In genomic region chr14:22837059-22837749, GRCh38 we compare ENCODE assay signal across 8 cellular contexts. TPM values are rescaled to one million over a fixed set of nuclear protein-coding genes. Genes with fewer than 3 reads are reported as not detected.
DNase-seq lines count a peak whose midpoint lies in the region; ATAC-seq, FAIRE-seq and TF ChIP-seq lines count a peak whose summit lies in the region.

No MANE protein-coding gene starts in this region.

- H3K27ac Mint-ChIP-seq in IgD-negative memory B cell, result no peak overlapping the region
- peak overlapping the region; percentile 86 to 98 (median 98) for H3K27ac Mint-ChIP-seq in brain
- peak overlapping the region; percentile 91 for H3K27ac Mint-ChIP-seq in stimulated activated naive B cell treated with anti-CD40 and anti-IgM and Interleukin-4, amounts not matched to agents 10 μg/mL and 1 μg/mL and 100 μg/mL, for 72 hours

- H3K4me3 Mint-ChIP-seq in IgD-negative memory B cell (peak overlapping the region; percentile 52 to 96 (median 71)), brain (peak overlapping the region; percentile 88 to 97 (median 97))
- H3K4me3 Mint-ChIP-seq in stimulated activated naive B cell treated with anti-CD40 and anti-IgM and Interleukin-4, amounts not matched to agents 10 μg/mL and 1 μg/mL and 100 μg/mL, for 72 hours, result peak overlapping the region; percentile 96 to 99

- peak overlapping the region; percentile 38 to 89 (median 66) for H3K27ac ChIP-seq in BLaER1 treated with 17β-estradiol and CSF1 and Interleukin-3, amounts not matched to agents 10 nM and 100 nM
- H3K27ac ChIP-seq in kidney (ENCODE audit: low read depth in 2 of 2, low read length in 2 of 2), result peak overlapping the region; percentile 85 to 92

- FAIRE-seq in kidney (lab: Jason Lieb, UNC), result no peak

- H3K4me1 ChIP-seq in BLaER1 treated with 17β-estradiol and CSF1 and Interleukin-3, amounts not matched to agents 10 nM and 100 nM, result peaks cover 30 to 60% (median 42%) of the 10 kb centered on the region in 10 experiments
- H3K4me1 ChIP-seq in kidney (ENCODE audit: control insufficient read depth in 1 of 2, insufficient read depth in 1 of 2, low read depth in 1 of 2, low read length in 2 of 2), result peaks cover 0 to 3% of the 10 kb centered on the region in 2 donors

- DNase-seq in kidney (peak; percentile 84), NCI-H1092 treated with DMSO at 0.1 percent for 48 hours (lab: John Stamatoyannopoulos, UW) (no peak), H4 (ENCODE audit: low spot score) (no peak)
- DNase-seq in stimulated activated naive B cell treated with anti-CD40 and anti-IgM and Interleukin-4, amounts not matched to agents 10 μg/mL and 1 μg/mL and 100 μg/mL, for 72 hours, result peak; percentile 17

- H3K36me3 ChIP-seq in BLaER1 treated with 17β-estradiol and CSF1 and Interleukin-3, amounts not matched to agents 10 nM and 100 nM, result peaks cover 30 to 66% (median 34%) of the 10 kb centered on the region in 11 experiments
- H3K36me3 ChIP-seq in kidney (ENCODE audit: control insufficient read depth in 1 of 2, insufficient read depth in 2 of 2, low read length in 2 of 2), result peaks cover 12 to 20% of the 10 kb centered on the region in 2 donors

- peak; percentile 61 to 70 for ATAC-seq in stimulated activated naive B cell treated with anti-CD40 and anti-IgM and Interleukin-4, amounts not matched to agents 10 μg/mL and 1 μg/mL and 100 μg/mL, for 72 hours (replicated peaks)
- no peak for ATAC-seq in HG03442 (IDR thresholded peaks at IDR 0.05; ENCODE audit: unreplicated experiment)

- peaks cover 0 to 46% (median 10%) of the 10 kb centered on the region in 11 experiments; a peak in 8 of 22 replicates for H4K20me1 ChIP-seq in BLaER1 treated with 17β-estradiol and CSF1 and Interleukin-3, amounts not matched to agents 10 nM and 100 nM

- no peaks in the 10 kb centered on the region for H3K9me3 ChIP-seq in BLaER1 treated with 17β-estradiol and CSF1 and Interleukin-3, amounts not matched to agents 10 nM and 100 nM (replicated peaks in 1 of 11)
- H3K9me3 ChIP-seq in kidney (ENCODE audit: control insufficient read depth in 1 of 2, low read length in 2 of 2), result no peaks in the 10 kb centered on the region

- intact Hi-C loops in kidney (cut with DNase I), result no loop called here

- peaks cover 18% of the 10 kb centered on the region for H3K27me3 Mint-ChIP-seq in IgD-negative memory B cell
- peaks cover 36% of the 10 kb centered on the region for H3K27me3 Mint-ChIP-seq in brain
- H3K27me3 Mint-ChIP-seq in stimulated activated naive B cell treated with anti-CD40 and anti-IgM and Interleukin-4, amounts not matched to agents 10 μg/mL and 1 μg/mL and 100 μg/mL, for 72 hours, result peaks cover 9 to 20% of the 10 kb centered on the region in 2 donors

- peak overlapping the region; percentile 53 to 97 (median 64) for H3K4me3 ChIP-seq in BLaER1 treated with 17β-estradiol and CSF1 and Interleukin-3, amounts not matched to agents 10 nM and 100 nM
- peak overlapping the region; percentile 85 to 88 for H3K4me3 ChIP-seq in kidney (ENCODE audit: low read length in 2 of 2)

- H3K9ac ChIP-seq in BLaER1 treated with 17β-estradiol and CSF1 and Interleukin-3, amounts not matched to agents 10 nM and 100 nM, result peak overlapping the region; percentile 66 to 95 (median 75)
- H3K9ac ChIP-seq in kidney (ENCODE audit: low read length in 2 of 2), result peak overlapping the region; percentile 86 to 94

- H3K4me1 Mint-ChIP-seq in IgD-negative memory B cell, result peaks cover 0 to 3% (median 3%) of the 10 kb centered on the region in 3 donors
- H3K4me1 Mint-ChIP-seq in brain, result peaks cover 23% of the 10 kb centered on the region
- peaks cover 15 to 33% of the 10 kb centered on the region in 2 donors for H3K4me1 Mint-ChIP-seq in stimulated activated naive B cell treated with anti-CD40 and anti-IgM and Interleukin-4, amounts not matched to agents 10 μg/mL and 1 μg/mL and 100 μg/mL, for 72 hours

- H3K4me2 ChIP-seq in BLaER1 treated with 17β-estradiol and CSF1 and Interleukin-3, amounts not matched to agents 10 nM and 100 nM, result peak overlapping the region; percentile 75 to 98 (median 84)

- TF ChIP-seq CTCF in brain (conservative IDR thresholded peaks at IDR 0.05), result no peak
- no peak for TF ChIP-seq CTCF in kidney (IDR thresholded peaks at IDR 0.05; ENCODE audit: borderline replicate concordance, extremely low read depth, insufficient read depth)

- no peaks in the 10 kb centered on the region for H3K36me3 Mint-ChIP-seq in IgD-negative memory B cell
- H3K36me3 Mint-ChIP-seq in brain, result peaks cover 30% of the 10 kb centered on the region
- H3K36me3 Mint-ChIP-seq in stimulated activated naive B cell treated with anti-CD40 and anti-IgM and Interleukin-4, amounts not matched to agents 10 μg/mL and 1 μg/mL and 100 μg/mL, for 72 hours, result peaks cover 12 to 33% of the 10 kb centered on the region in 2 donors

- peaks cover 0 to 68% (median 60%) of the 10 kb centered on the region in 11 experiments; a peak in 19 of 22 replicates for H3K27me3 ChIP-seq in BLaER1 treated with 17β-estradiol and CSF1 and Interleukin-3, amounts not matched to agents 10 nM and 100 nM

- no peaks in the 10 kb centered on the region for H3K9me3 Mint-ChIP-seq in IgD-negative memory B cell
- H3K9me3 Mint-ChIP-seq in brain, result no peaks in the 10 kb centered on the region
- H3K9me3 Mint-ChIP-seq in stimulated activated naive B cell treated with anti-CD40 and anti-IgM and Interleukin-4, amounts not matched to agents 10 μg/mL and 1 μg/mL and 100 μg/mL, for 72 hours, result no peaks in the 10 kb centered on the region

RNA-seq across cellular contexts. Expression of gene MMP14, which starts 0.8 kb away (rescaled TPM):
- polyA plus RNA-seq in IgD-negative memory B cell (not detected), brain (ENCODE audit: insufficient read depth, low read depth, low replicate concordance) (59.7 TPM), kidney (ENCODE audit: insufficient read depth, low read depth, low replicate concordance) (30.1 TPM)
- total RNA-seq in kidney, result 108 TPM
- 268 and 298 TPM in 2 replicates for total RNA-seq in H4 (2014; rRNA removed; shearing (Covaris generic))

RNA-seq across cellular contexts. Expression of gene MRPL52, which starts 7.5 kb away (rescaled TPM):
- polyA plus RNA-seq in IgD-negative memory B cell (200 TPM), brain (ENCODE audit: insufficient read depth, low read depth, low replicate concordance) (160 TPM), kidney (ENCODE audit: insufficient read depth, low read depth, low replicate concordance) (255 TPM)
- total RNA-seq in kidney, result 74.3 TPM
- total RNA-seq in H4 (2014; rRNA removed; shearing (Covaris generic)), result 130 and 189 TPM in 2 replicates

RNA-seq across cellular contexts. Expression of gene SLC7A7, which starts 22.0 kb away (rescaled TPM):
- polyA plus RNA-seq in IgD-negative memory B cell (24.0 TPM), brain (ENCODE audit: insufficient read depth, low read depth, low replicate concordance) (2.7 TPM), kidney (ENCODE audit: insufficient read depth, low read depth, low replicate concordance) (235 TPM)
- 26.6 TPM for total RNA-seq in kidney
- total RNA-seq in H4 (2014; rRNA removed; shearing (Covaris generic)), result 13.6 and 13.9 TPM in 2 replicates

RNA-seq across cellular contexts. Expression of gene LRP10, which starts 34.3 kb away (rescaled TPM):
- polyA plus RNA-seq in IgD-negative memory B cell (113 TPM), brain (ENCODE audit: insufficient read depth, low read depth, low replicate concordance) (51.6 TPM), kidney (ENCODE audit: insufficient read depth, low read depth, low replicate concordance) (74.7 TPM)
- 207 TPM for total RNA-seq in kidney
- total RNA-seq in H4 (2014; rRNA removed; shearing (Covaris generic)), result 35.8 and 48.4 TPM in 2 replicates

RNA-seq across cellular contexts. Expression of gene REM2, which starts 45.8 kb away (rescaled TPM):
- polyA plus RNA-seq in IgD-negative memory B cell, result 2.6 TPM
- polyA plus RNA-seq in brain (ENCODE audit: insufficient read depth, low read depth, low replicate concordance), result 9.3 TPM
- total RNA-seq in kidney, result 0.63 TPM
- polyA plus RNA-seq in kidney (ENCODE audit: insufficient read depth, low read depth, low replicate concordance), result 0.77 TPM
- 0.27 TPM in 1 of 2 replicates, not detected in the other for total RNA-seq in H4 (2014; rRNA removed; shearing (Covaris generic))

Comparison
In these comparisons a context has a peak if more than half of its experiments do, and no peak if none do; other contexts are left out.
1. H3K27ac Mint-ChIP-seq: peak in brain (5 of 5) and stimulated activated naive B cell treated with anti-CD40 and anti-IgM and Interleukin-4, amounts not matched to agents 10 μg/mL and 1 μg/mL and 100 μg/mL, for 72 hours (single experiment); none in IgD-negative memory B cell (0 of 3).
2. DNase-seq: peak in kidney (single experiment) and stimulated activated naive B cell treated with anti-CD40 and anti-IgM and Interleukin-4, amounts not matched to agents 10 μg/mL and 1 μg/mL and 100 μg/mL, for 72 hours (single experiment); none in NCI-H1092 treated with DMSO at 0.1 percent for 48 hours (single experiment) and H4 (single experiment).
3. RNA of gene MMP14, which starts 0.8 kb away (polyA plus RNA-seq): 59.7 TPM in brain (single experiment) and 30.1 TPM in kidney (single experiment); not detected in IgD-negative memory B cell (single experiment); every median in the first group is over 10 times any median in the second.
4. Peak in every context shown above with its lines, with median percentiles within 50 percentile points of each other: H3K4me3 Mint-ChIP-seq.